26 cellular contexts compared by ENCODE assay signal in genomic region chr6:144289006-144289405, GRCh38.
"Had no signal": no experiment of that assay in that cellular context is flagged by ENCODE, and none has a peak within 500 bp of the region (broad histone marks: within the 10 kb centered on the region; RNA-seq: fewer than 3 reads in every experiment).

No MANE protein-coding gene starts in this region.

- H3K9me3 Mint-ChIP-seq: activated CD4-positive, alpha-beta memory T cell treated with anti-CD3 and anti-CD28 coated beads for 36 hours; central memory CD8-positive, alpha-beta T cell; nephron progenitor cell; stimulated activated memory B cell treated with anti-CD40 and anti-IgM and Interleukin-4, amounts not matched to agents 10 μg/mL and 1 μg/mL and 100 μg/mL, for 72 hours; stimulated activated naive CD8-positive, alpha-beta T cell treated with anti-CD3 and anti-CD28 coated beads, Interleukin-15, amount 100 ng/mL, for 72 hours had no signal

- H3K36me3 ChIP-seq: ovary, sigmoid colon, thyroid gland had no signal

- H3K36me3 Mint-ChIP-seq: activated CD4-positive, alpha-beta memory T cell treated with anti-CD3 and anti-CD28 coated beads for 36 hours; stimulated activated memory B cell treated with anti-CD40 and anti-IgM and Interleukin-4, amounts not matched to agents 10 μg/mL and 1 μg/mL and 100 μg/mL, for 72 hours had no signal

- ATAC-seq: activated T-helper 17 cell treated with anti-CD3 and anti-CD28 coated beads, Interleukin-2, amount 50 U/mL, for 72 hours; left lung; lower lobe of right lung; stimulated activated memory B cell treated with anti-CD40 and anti-IgM and Interleukin-4, amounts not matched to agents 10 μg/mL and 1 μg/mL and 100 μg/mL, for 72 hours; stimulated activated naive CD8-positive, alpha-beta T cell treated with anti-CD3 and anti-CD28 coated beads, Interleukin-15, amount 100 ng/mL, for 72 hours had no signal

- H3K4me3 ChIP-seq: esophagus muscularis mucosa, left lung, lower lobe of right lung, ovary, sigmoid colon, smooth muscle cell, thyroid gland had no signal

- H3K27me3 ChIP-seq: esophagus muscularis mucosa, left lung, ovary, sigmoid colon, thyroid gland had no signal

- H3K27me3 Mint-ChIP-seq: activated T-helper 17 cell treated with anti-CD3 and anti-CD28 coated beads, Interleukin-2, amount 50 U/mL, for 72 hours; central memory CD8-positive, alpha-beta T cell; progenitor cell of endocrine pancreas had no signal

- H3K27ac Mint-ChIP-seq: activated CD4-positive, alpha-beta memory T cell treated with anti-CD3 and anti-CD28 coated beads for 36 hours; activated T-helper 17 cell treated with anti-CD3 and anti-CD28 coated beads, Interleukin-2, amount 50 U/mL, for 72 hours; nephron progenitor cell; progenitor cell of endocrine pancreas; stimulated activated memory B cell treated with anti-CD40 and anti-IgM and Interleukin-4, amounts not matched to agents 10 μg/mL and 1 μg/mL and 100 μg/mL, for 72 hours had no signal

- H3K27ac ChIP-seq: esophagus muscularis mucosa, left lung, lower lobe of right lung, ovary, sigmoid colon, thyroid gland had no signal

- DNase-seq: activated CD4-positive, alpha-beta memory T cell treated with anti-CD3 and anti-CD28 coated beads for 36 hours; activated CD4-positive, alpha-beta T cell treated with anti-CD3 and anti-CD28 coated beads for 4 hours; activated CD8-positive, alpha-beta memory T cell treated with anti-CD3 and anti-CD28 coated beads, Interleukin-2, amount 50 U/mL, for 4 hours; activated gamma-delta T cell treated with Interleukin-2 at 50 U/mL for 16 hours; activated naive CD4-positive, alpha-beta T cell treated with anti-CD3 and anti-CD28 coated beads, Interleukin-2, amount 50 U/mL, for 16 hours; activated T-cell treated with anti-CD3 and anti-CD28 coated beads, Interleukin-2, amount 50 U/mL, for 1 hour; amniotic stem cell; dermis blood vessel endothelial cell; effector CD4-positive, alpha-beta T cell; left lung; lower lobe of right lung; mesendoderm; nephron progenitor cell; ovary; sigmoid colon; stimulated activated CD4-positive, alpha-beta T cell treated with anti-CD3 and anti-CD28 coated beads, Interleukin-1b, Interleukin-23, amount 100 ng/mL, for 48 hours; stimulated activated CD4-positive, alpha-beta T cell treated with anti-CD3 and anti-CD28 coated beads, Interleukin-4, amount 100 ng/mL, for 4 hours; stimulated activated CD8-positive, alpha-beta memory T cell treated with anti-CD3 and anti-CD28 coated beads, Interleukin-4, amount 100 ng/mL, for 48 hours; stimulated activated naive CD8-positive, alpha-beta T cell treated with anti-CD3 and anti-CD28 coated beads, Interleukin-15, amount 100 ng/mL, for 72 hours; thyroid gland had no signal

- H3K4me3 Mint-ChIP-seq: activated CD4-positive, alpha-beta memory T cell treated with anti-CD3 and anti-CD28 coated beads for 36 hours; activated T-helper 17 cell treated with anti-CD3 and anti-CD28 coated beads, Interleukin-2, amount 50 U/mL, for 72 hours; central memory CD8-positive, alpha-beta T cell; nephron progenitor cell; stimulated activated memory B cell treated with anti-CD40 and anti-IgM and Interleukin-4, amounts not matched to agents 10 μg/mL and 1 μg/mL and 100 μg/mL, for 72 hours; stimulated activated naive CD8-positive, alpha-beta T cell treated with anti-CD3 and anti-CD28 coated beads, Interleukin-15, amount 100 ng/mL, for 72 hours had no signal

- H3K9me3 ChIP-seq: esophagus muscularis mucosa, left lung, lower lobe of right lung, ovary, sigmoid colon, thyroid gland had no signal
